In genomic region chr7:74305987-74306736, GRCh38 we compare ENCODE assay signal across 12 cellular contexts. TPM values are rescaled to one million over a fixed set of nuclear protein-coding genes. Genes with fewer than 3 reads are reported as not detected.
DNase-seq lines count a peak whose midpoint lies in the region; ATAC-seq and TF ChIP-seq lines count a peak whose summit lies in the region.
"Had no signal": no experiment of that assay in that cellular context is flagged by ENCODE, and none has a peak within 500 bp of the region (broad histone marks: within the 10 kb centered on the region; RNA-seq: fewer than 3 reads in every experiment).

No MANE protein-coding gene starts in this region.

- no peak overlapping the region for H2BK120ac ChIP-seq in mesenchymal stem cell (ENCODE audit: low read depth, low read length)

- H3K14ac ChIP-seq in mesenchymal stem cell (ENCODE audit: low read length in 2 of 2), result no peak overlapping the region

- H3K23ac ChIP-seq in mesenchymal stem cell (ENCODE audit: low read length in 2 of 2), result no peak overlapping the region

- H2BK15ac ChIP-seq in mesenchymal stem cell (ENCODE audit: low read depth, poor library complexity, severe bottlenecking), result no peak overlapping the region

- peak overlapping the region in 1 of 2 experiments; percentile 6 for H3K4ac ChIP-seq in mesenchymal stem cell (ENCODE audit: low read depth in 1 of 2, low read length in 2 of 2)

- intact Hi-C loops in left cardiac atrium (cut with DNase I), result no loop called here
- intact Hi-C loops in Right ventricle myocardium inferior (cut with DNase I), result no loop called here
- intact Hi-C loops in upper lobe of right lung (cut with DNase I), result no loop called here

- no peak overlapping the region for H2AFZ ChIP-seq in mesenchymal stem cell (ENCODE audit: low read depth, low read length)

- H3K4me3 ChIP-seq in mesenchymal stem cell (ENCODE audit: insufficient read depth in 1 of 2, low read depth in 1 of 2, low read length in 2 of 2), result peak overlapping the region in 1 of 2 experiments; percentile 49
- no peak overlapping the region for H3K4me3 ChIP-seq in upper lobe of right lung

- H4K8ac ChIP-seq in mesenchymal stem cell (ENCODE audit: low read length), result peak overlapping the region; percentile 45

- peaks cover 32% of the 10 kb centered on the region for H3K79me1 ChIP-seq in mesenchymal stem cell (replicated peaks; ENCODE audit: low read length, poor library complexity, severe bottlenecking)

- H3K4me1 ChIP-seq in mesenchymal stem cell (ENCODE audit: control insufficient read depth, insufficient read depth, low read depth, low read length) (peaks cover 30% of the 10 kb centered on the region), upper lobe of right lung (peaks cover 15% of the 10 kb centered on the region)

- H3K9ac ChIP-seq in mesenchymal stem cell (ENCODE audit: low read length), result peak overlapping the region; percentile 45

- H2BK5ac ChIP-seq in mesenchymal stem cell (ENCODE audit: low read depth, low read length, poor library complexity, severe bottlenecking), result no peak overlapping the region

- ATAC-seq in left cardiac atrium (peak; percentile 25 to 27), Right ventricle myocardium inferior (no peak), upper lobe of right lung (peak; percentile 23)

- H3K27ac ChIP-seq in mesenchymal stem cell (ENCODE audit: low read length, poor library complexity, severe bottlenecking) (no peak overlapping the region), upper lobe of right lung (no peak overlapping the region)

- no peaks in the 10 kb centered on the region for H3K9me3 ChIP-seq in mesenchymal stem cell (ENCODE audit: control insufficient read depth, low read length)
- H3K9me3 ChIP-seq in upper lobe of right lung, result no peaks in the 10 kb centered on the region

- H3K27me3 ChIP-seq in mesenchymal stem cell (ENCODE audit: control insufficient read depth in 1 of 2, insufficient read depth in 1 of 2, low read length in 2 of 2), result no peaks in the 10 kb centered on the region
- H3K27me3 ChIP-seq in upper lobe of right lung, result no peaks in the 10 kb centered on the region

- peak overlapping the region; percentile 14 to 37 for H3K18ac ChIP-seq in mesenchymal stem cell (ENCODE audit: low read depth in 1 of 2, low read length in 2 of 2)

- H2AK5ac ChIP-seq in mesenchymal stem cell (ENCODE audit: low read length, severe bottlenecking), result no peak overlapping the region

- H2BK12ac ChIP-seq in mesenchymal stem cell (ENCODE audit: low read length in 2 of 2), result no peak overlapping the region

- H3K36me3 ChIP-seq in mesenchymal stem cell (ENCODE audit: control insufficient read depth in 1 of 2, insufficient read depth in 2 of 2, low read depth in 1 of 2, low read length in 2 of 2), result peaks cover 0 to 11% of the 10 kb centered on the region in 2 experiments
- no peaks in the 10 kb centered on the region for H3K36me3 ChIP-seq in upper lobe of right lung

- TF ChIP-seq CTCF in upper lobe of right lung (IDR thresholded peaks at IDR 0.05), result no peak

- H3K4me2 ChIP-seq in mesenchymal stem cell (ENCODE audit: low read length, poor library complexity, severe bottlenecking), result no peak overlapping the region

- no peak overlapping the region for H4K91ac ChIP-seq in mesenchymal stem cell (ENCODE audit: low read length)

- 95% methylated on average over 27 of the region's 28 CpGs for WGBS in mesenchymal stem cell

- DNase-seq in left cardiac atrium (no peak), Right ventricle myocardium inferior (ENCODE audit: missing footprints) (no peak), anterior cingulate cortex (lab: John Stamatoyannopoulos, UW) (peak in 47 of 58 donors; percentile 16 to 84 (median 64)), mesenchymal stem cell (no peak), upper lobe of right lung (no peak), HCEC 1CT (no peak), HT-29 (ENCODE audit: low spot score) (no peak), pons (ENCODE audit: low spot score) (no peak)
- DNase-seq: activated effector memory CD4-positive, alpha-beta T cell treated with anti-CD3 and anti-CD28 coated beads, Interleukin-2, amount 50 U/mL, for 16 hours; erythroblast; stimulated activated CD4-positive, alpha-beta T cell treated with anti-CD3 and anti-CD28 coated beads, Interleukin-1b, Interleukin-23, amount 100 ng/mL, for 48 hours; T-helper 2 cell had no signal

RNA-seq across cellular contexts. Expression of gene CLIP2, which starts 17.0 kb away (rescaled TPM):
- total RNA-seq in left cardiac atrium (10 to 100 TPM in 1 of 2 donors, 1 to 10 TPM in 1; 9.7 to 10.6 TPM), Right ventricle myocardium inferior (7.5 TPM), upper lobe of right lung (24.3 TPM)
- 68.2 TPM for polyA plus RNA-seq in mesenchymal stem cell (2013, experiment 1 of 2)
- polyA plus RNA-seq in mesenchymal stem cell (2013, experiment 2 of 2), result 63.3 TPM
- 13.5 and 14.0 TPM in 2 replicates for total RNA-seq in HT-29 (2014; rRNA removed; shearing (Covaris generic))

RNA-seq across cellular contexts. Expression of gene RFC2, which starts 52.0 kb away (rescaled TPM):
- 10 to 100 TPM; 13.8 to 14.3 TPM for total RNA-seq in left cardiac atrium
- 12.4 TPM for total RNA-seq in Right ventricle myocardium inferior
- polyA plus RNA-seq in mesenchymal stem cell (2013, experiment 1 of 2), result 17.3 TPM
- polyA plus RNA-seq in mesenchymal stem cell (2013, experiment 2 of 2), result 16.3 TPM
- total RNA-seq in upper lobe of right lung, result 16.3 TPM
- 60.3 and 63.3 TPM in 2 replicates for total RNA-seq in HT-29 (2014; rRNA removed; shearing (Covaris generic))

Comparison
In these comparisons a context has a peak if more than half of its experiments do, and no peak if none do; other contexts are left out.
1. DNase-seq: peak in anterior cingulate cortex (47 of 58); none in left cardiac atrium (single experiment), Right ventricle myocardium inferior (single experiment), mesenchymal stem cell (single experiment), upper lobe of right lung (single experiment), HCEC 1CT (single experiment), HT-29 (single experiment) and pons (single experiment).